Comparison of ENCODE assay signal across 8 cellular contexts in genomic region chr6:38640216-38640909, GRCh38. TPM values are rescaled to one million over a fixed set of nuclear protein-coding genes. Genes with fewer than 3 reads are reported as not detected.
A peak's percentile ranks its signal among the peaks of the same experiment; 100 is the strongest.
DNase-seq lines count a peak whose midpoint lies in the region; ATAC-seq lines count a peak whose summit lies in the region.

No MANE protein-coding gene starts in this region.

- H3K27ac ChIP-seq in iPS DF 6.9 (ENCODE audit: low read length) = no peak overlapping the region

- H3K4me3 Mint-ChIP-seq in activated T-helper 2 cell treated with anti-CD3 and anti-CD28 coated beads, Interferon-gamma antibody, Interleukin-2, Interleukin-4, amounts not matched to agents 10 μg/mL and 5 μg/mL and 100 μg/mL, durations not matched to agents 14 hours and 24 hours and 36 hours (ENCODE audit: low read depth) = peak overlapping the region; percentile 89
- peak overlapping the region; percentile 79 for H3K4me3 Mint-ChIP-seq in stimulated activated effector memory CD8-positive, alpha-beta T cell treated with anti-CD3 and anti-CD28 coated beads, Interleukin-12 subunit alpha, Interleukin-12 subunit beta, amount 100 ng/mL, for 72 hours

- H3K4me1 Mint-ChIP-seq in activated T-helper 2 cell treated with anti-CD3 and anti-CD28 coated beads, Interferon-gamma antibody, Interleukin-2, Interleukin-4, amounts not matched to agents 10 μg/mL and 5 μg/mL and 100 μg/mL, durations not matched to agents 14 hours and 24 hours and 36 hours (ENCODE audit: low read depth) = peaks cover 43% of the 10 kb centered on the region
- peaks cover 39% of the 10 kb centered on the region for H3K4me1 Mint-ChIP-seq in stimulated activated effector memory CD8-positive, alpha-beta T cell treated with anti-CD3 and anti-CD28 coated beads, Interleukin-12 subunit alpha, Interleukin-12 subunit beta, amount 100 ng/mL, for 72 hours

- ATAC-seq in HG03095 (IDR thresholded peaks at IDR 0.05; ENCODE audit: unreplicated experiment) (peak; percentile 15), GM21576 (IDR thresholded peaks at IDR 0.05; ENCODE audit: unreplicated experiment) (no peak), HG02623 (IDR thresholded peaks at IDR 0.05; ENCODE audit: unreplicated experiment) (no peak)
- ATAC-seq in stimulated activated effector memory CD8-positive, alpha-beta T cell treated with anti-CD3 and anti-CD28 coated beads, Interleukin-12 subunit alpha, Interleukin-12 subunit beta, amount 100 ng/mL, for 72 hours = no peak

- no peaks in the 10 kb centered on the region for H3K36me3 Mint-ChIP-seq in activated T-helper 2 cell treated with anti-CD3 and anti-CD28 coated beads, Interferon-gamma antibody, Interleukin-2, Interleukin-4, amounts not matched to agents 10 μg/mL and 5 μg/mL and 100 μg/mL, durations not matched to agents 14 hours and 24 hours and 36 hours (ENCODE audit: low read depth)
- no peaks in the 10 kb centered on the region for H3K36me3 Mint-ChIP-seq in stimulated activated effector memory CD8-positive, alpha-beta T cell treated with anti-CD3 and anti-CD28 coated beads, Interleukin-12 subunit alpha, Interleukin-12 subunit beta, amount 100 ng/mL, for 72 hours

- no peaks in the 10 kb centered on the region for H3K27me3 Mint-ChIP-seq in activated T-helper 2 cell treated with anti-CD3 and anti-CD28 coated beads, Interferon-gamma antibody, Interleukin-2, Interleukin-4, amounts not matched to agents 10 μg/mL and 5 μg/mL and 100 μg/mL, durations not matched to agents 14 hours and 24 hours and 36 hours (ENCODE audit: low read depth)

- DNase-seq in EL (peak; percentile 7), iPS DF 6.9 (ENCODE audit: low read depth, low spot score) (peak; percentile 33), 8988T (no peak)
- no peak for DNase-seq in activated T-helper 2 cell treated with anti-CD3 and anti-CD28 coated beads, Interferon-gamma antibody, Interleukin-2, Interleukin-4, amounts not matched to agents 10 μg/mL and 5 μg/mL and 100 μg/mL, durations not matched to agents 14 hours and 24 hours and 36 hours (ENCODE audit: low spot score)
- no peak for DNase-seq in stimulated activated effector memory CD8-positive, alpha-beta T cell treated with anti-CD3 and anti-CD28 coated beads, Interleukin-12 subunit alpha, Interleukin-12 subunit beta, amount 100 ng/mL, for 72 hours (ENCODE audit: low spot score in 2 of 2)

- H3K9me3 Mint-ChIP-seq in activated T-helper 2 cell treated with anti-CD3 and anti-CD28 coated beads, Interferon-gamma antibody, Interleukin-2, Interleukin-4, amounts not matched to agents 10 μg/mL and 5 μg/mL and 100 μg/mL, durations not matched to agents 14 hours and 24 hours and 36 hours = no peaks in the 10 kb centered on the region
- no peaks in the 10 kb centered on the region for H3K9me3 Mint-ChIP-seq in stimulated activated effector memory CD8-positive, alpha-beta T cell treated with anti-CD3 and anti-CD28 coated beads, Interleukin-12 subunit alpha, Interleukin-12 subunit beta, amount 100 ng/mL, for 72 hours

- H3K27me3 ChIP-seq in iPS DF 6.9 (ENCODE audit: control insufficient read depth, insufficient read depth, low read length) = no peaks in the 10 kb centered on the region

- H3K27ac Mint-ChIP-seq in activated T-helper 2 cell treated with anti-CD3 and anti-CD28 coated beads, Interferon-gamma antibody, Interleukin-2, Interleukin-4, amounts not matched to agents 10 μg/mL and 5 μg/mL and 100 μg/mL, durations not matched to agents 14 hours and 24 hours and 36 hours = peak overlapping the region; percentile 86
- H3K27ac Mint-ChIP-seq in stimulated activated effector memory CD8-positive, alpha-beta T cell treated with anti-CD3 and anti-CD28 coated beads, Interleukin-12 subunit alpha, Interleukin-12 subunit beta, amount 100 ng/mL, for 72 hours = peak overlapping the region; percentile 93

- no peaks in the 10 kb centered on the region for H3K9me3 ChIP-seq in iPS DF 6.9 (ENCODE audit: control insufficient read depth, insufficient read depth, low read length)

- H3K4me1 ChIP-seq in iPS DF 6.9 (ENCODE audit: control insufficient read depth, insufficient read depth, low read length) = no peaks in the 10 kb centered on the region

- intact Hi-C loops in activated T-helper 2 cell treated with anti-CD3 and anti-CD28 coated beads, Interferon-gamma antibody, Interleukin-2, Interleukin-4, amounts not matched to agents 10 μg/mL and 5 μg/mL and 100 μg/mL, durations not matched to agents 14 hours and 24 hours and 36 hours (cut with micrococcal nuclease) = no loop called here

- WGBS in iPS DF 6.9 (ENCODE audit: insufficient coverage, insufficient read length) = no CpG with 5 or more reads among the region's 32 CpGs

- no peaks in the 10 kb centered on the region for H3K36me3 ChIP-seq in iPS DF 6.9 (ENCODE audit: control insufficient read depth, insufficient read depth, low read length)

- peak overlapping the region; percentile 79 for H3K4me3 ChIP-seq in iPS DF 6.9 (ENCODE audit: low read length)

RNA-seq across cellular contexts. Expression of gene BTBD9, which starts 0.6 kb away (rescaled TPM):
- total RNA-seq in activated T-helper 2 cell treated with anti-CD3 and anti-CD28 coated beads, Interferon-gamma antibody, Interleukin-2, Interleukin-4, amounts not matched to agents 10 μg/mL and 5 μg/mL and 100 μg/mL, durations not matched to agents 14 hours and 24 hours and 36 hours = 12.7 and 15.2 TPM in 2 replicates

Comparison
In these comparisons a context has a peak if more than half of its experiments do, and no peak if none do; other contexts are left out.
1. DNase-seq: peak in EL (single experiment) and iPS DF 6.9 (single experiment); none in activated T-helper 2 cell treated with anti-CD3 and anti-CD28 coated beads, Interferon-gamma antibody, Interleukin-2, Interleukin-4, amounts not matched to agents 10 μg/mL and 5 μg/mL and 100 μg/mL, durations not matched to agents 14 hours and 24 hours and 36 hours (single experiment), stimulated activated effector memory CD8-positive, alpha-beta T cell treated with anti-CD3 and anti-CD28 coated beads, Interleukin-12 subunit alpha, Interleukin-12 subunit beta, amount 100 ng/mL, for 72 hours (0 of 2) and 8988T (single experiment).